Comparison of ENCODE assay signal across 12 cellular contexts in the genomic region with DNA sequence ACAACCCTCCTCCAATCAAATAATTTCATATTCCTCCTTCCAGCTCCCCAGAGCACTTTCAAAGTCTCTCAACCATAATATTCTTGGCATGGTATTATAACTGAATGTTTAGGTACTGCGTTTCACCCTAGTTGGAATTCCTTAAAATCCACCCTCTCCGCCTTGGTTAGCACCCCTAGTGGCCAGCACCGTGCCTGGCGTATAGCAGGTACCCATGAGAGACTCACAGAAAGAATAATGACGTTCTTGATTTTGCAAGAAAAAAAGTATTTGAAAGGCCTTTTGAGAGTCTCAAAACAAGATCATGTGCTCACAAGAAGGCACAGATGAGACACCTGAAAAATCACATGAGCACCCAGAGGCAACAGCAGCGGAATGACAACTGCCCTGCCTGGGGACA. TPM values are rescaled to one million over a fixed set of nuclear protein-coding genes. Genes with fewer than 3 reads are reported as not detected.
DNase-seq lines count a peak whose midpoint lies in the region; ATAC-seq, FAIRE-seq and TF ChIP-seq lines count a peak whose summit lies in the region.
"Had no signal": no experiment of that assay in that cellular context is flagged by ENCODE, and none has a peak within 500 bp of the region (broad histone marks: within the 10 kb centered on the region; RNA-seq: fewer than 3 reads in every experiment).

No MANE protein-coding gene starts in this region.

- H3K9me1 ChIP-seq in K562 (ENCODE audit: control insufficient read depth, insufficient read depth, low read length) = no peaks in the 10 kb centered on the region

- H3K9ac ChIP-seq in K562 (ENCODE audit: insufficient read depth in 1 of 2, low read depth in 2 of 2, low read length in 2 of 2) = no peak overlapping the region
- no peak overlapping the region for H3K9ac ChIP-seq in GM23248

- H3K9me3 ChIP-seq in K562 (replicated peaks; ENCODE audit: control insufficient read depth, insufficient read depth, low read depth, low read length) (no peaks in the 10 kb centered on the region), lower lobe of right lung (no peaks in the 10 kb centered on the region), GM23248 (ENCODE audit: low read depth) (no peaks in the 10 kb centered on the region)
- H3K9me3 ChIP-seq: heart left ventricle, neutrophil had no signal

- DNase-seq in D721Med (ENCODE audit: insufficient read length, low spot score) (no peak), HuH-7 (ENCODE audit: low spot score) (peak; percentile 24), K562 (ENCODE audit: extremely low read depth in 1 of 4, low spot score in 3 of 4) (peak in 3 of 4 experiments; percentile 14 to 16 (median 16)), lower lobe of right lung (no peak), DMS79 treated with DMSO at 0.1 percent for 48 hours (lab: John Stamatoyannopoulos, UW) (no peak), GM23248 (no peak)
- DNase-seq in stimulated activated CD4-positive, alpha-beta T cell treated with anti-CD3 and anti-CD28 coated beads, Interleukin-4, amount 100 ng/mL, for 4 hours = no peak
- DNase-seq: activated CD4-positive, alpha-beta memory T cell treated with anti-CD3 and anti-CD28 coated beads, Interleukin-2, amount 10 ng/mL, durations not matched to agents 7 days and 5 days; heart left ventricle; NCI-H1092 had no signal

- TF ChIP-seq POLR2A in K562 (conservative IDR thresholded peaks at IDR 0.05) = no peak

- peak; percentile 77; the same call in 2 of the 3 replicates for ATAC-seq in K562
- no peak for ATAC-seq in lower lobe of right lung
- ATAC-seq in GM21367 (IDR thresholded peaks at IDR 0.05; ENCODE audit: unreplicated experiment) = no peak

- H3K4me3 ChIP-seq in K562 = no peak overlapping the region
- H3K4me3 ChIP-seq in lower lobe of right lung = no peak overlapping the region
- no peak overlapping the region for H3K4me3 ChIP-seq in GM23248
- H3K4me3 ChIP-seq: heart left ventricle had no signal

- no peak overlapping the region for H3K27ac ChIP-seq in K562 (ENCODE audit: extremely low read depth, low read depth, low read length)
- no peak overlapping the region for H3K27ac ChIP-seq in lower lobe of right lung
- no peak overlapping the region for H3K27ac ChIP-seq in GM23248
- H3K27ac ChIP-seq: heart left ventricle, neutrophil had no signal

- no peak for TF ChIP-seq RAD21 in K562 (CRISPR knock-in tag; conservative IDR thresholded peaks at IDR 0.05 in 1 of 2, IDR thresholded peaks at IDR 0.05 in 1 of 2)

- no peaks in the 10 kb centered on the region; the same call in 1 of the 2 replicates for H4K20me1 ChIP-seq in K562 (replicated peaks; ENCODE audit: control insufficient read depth, insufficient read depth, low read length)
- 0 out of 2 replicates have a peak, but pooled peaks cover 3% of the 10 kb centered on the region for H4K20me1 ChIP-seq in GM23248 (ENCODE audit: insufficient read depth)

- no peak for FAIRE-seq in D721Med (lab: Jason Lieb, UNC)
- peak; percentile 78 for FAIRE-seq in K562 (lab: Jason Lieb, UNC)

- no peaks in the 10 kb centered on the region for H3K27me3 ChIP-seq in K562 (ENCODE audit: control insufficient read depth in 2 of 2, insufficient read depth in 2 of 2, low read length in 2 of 2)
- H3K27me3 ChIP-seq in lower lobe of right lung (ENCODE audit: low read depth) = no peaks in the 10 kb centered on the region
- no peaks in the 10 kb centered on the region for H3K27me3 ChIP-seq in GM23248 (replicated peaks; ENCODE audit: insufficient read depth)
- H3K27me3 ChIP-seq: heart left ventricle, neutrophil had no signal

- no TSS peak for BruUV-seq in K562 (replicated peaks; lab: Mats Ljungman, UMichigan)

- no peaks in the 10 kb centered on the region for H3K9me2 ChIP-seq in GM23248 (ENCODE audit: insufficient read depth)

- TF ChIP-seq EP300 in K562 (IDR thresholded peaks at IDR 0.05; ENCODE audit: low read length) = no peak

- in situ Hi-C loops in K562 (cut with MboI) = no loop called here
- in situ Hi-C loops in GM23248 (cut with MboI) = no loop called here

- CTCF ChIA-PET in K562 (lab: Yijun Ruan, JAX; ENCODE audit: low intra/inter-chr PET ratio) = no interaction called here

- peaks cover 29% of the 10 kb centered on the region; the same call in 1 of the 2 replicates for H3F3A ChIP-seq in GM23248 (ENCODE audit: insufficient read depth)

- TF ChIP-seq CTCF in D721Med (IDR thresholded peaks at IDR 0.05; ENCODE audit: insufficient read depth, missing control alignments) = peak; percentile 45
- peak; percentile 38 to 69 (median 52); a peak in 5 of 6 replicates for TF ChIP-seq CTCF in K562 (IDR thresholded peaks at IDR 0.05 in 2 of 3, conservative IDR thresholded peaks at IDR 0.05 in 1 of 3; ENCODE audit: insufficient read depth in 2 of 3, low read depth in 1 of 3, low read length in 3 of 3)
- TF ChIP-seq CTCF in lower lobe of right lung (IDR thresholded peaks at IDR 0.05) = peak; percentile 21

- H2AFZ ChIP-seq in K562 (ENCODE audit: low read depth, low read length) (no peak overlapping the region), GM23248 (no peak overlapping the region)

- intact Hi-C loops in K562 (cut with micrococcal nuclease) (no loop called here), lower lobe of right lung (cut with DNase I) (no loop called here)

- no peaks in the 10 kb centered on the region for H3K4me1 ChIP-seq in K562 (replicated peaks in 1 of 2; ENCODE audit: control insufficient read depth in 2 of 2, insufficient read depth in 2 of 2, low read length in 2 of 2)
- peaks cover 6% of the 10 kb centered on the region for H3K4me1 ChIP-seq in lower lobe of right lung
- peaks cover 14% of the 10 kb centered on the region for H3K4me1 ChIP-seq in GM23248 (ENCODE audit: insufficient read depth)

- no peaks in the 10 kb centered on the region for H3K79me2 ChIP-seq in K562 (ENCODE audit: control insufficient read depth, insufficient read depth, low read length)
- H3K79me2 ChIP-seq in GM23248 (ENCODE audit: insufficient read depth) = peaks cover 46% of the 10 kb centered on the region

- H3K4me2 ChIP-seq in K562 (ENCODE audit: insufficient read depth, low read length) = no peak overlapping the region
- H3K4me2 ChIP-seq in GM23248 (ENCODE audit: unreplicated experiment) = no peak overlapping the region

- H3K36me3 ChIP-seq in K562 (ENCODE audit: control insufficient read depth, insufficient read depth, low read length) (no peaks in the 10 kb centered on the region), lower lobe of right lung (no peaks in the 10 kb centered on the region), GM23248 (ENCODE audit: low read depth) (no peaks in the 10 kb centered on the region)
- H3K36me3 ChIP-seq: heart left ventricle, neutrophil had no signal

- POLR2A ChIA-PET in K562 (lab: Yijun Ruan, JAX) = no interaction called here

- 2% methylated on average over 6 of the region's 6 CpGs for WGBS in K562 (ENCODE audit: insufficient coverage, low coverage, missing lambda C conversion rate)
- 91 to 94% methylated on average over 6 of the region's 6 CpGs for WGBS in GM23248 (ENCODE audit: low coverage in 1 of 2, low lambda C conversion rate in 2 of 2, missing lambda C conversion rate in 2 of 2), 2 experiments

TF ChIP-seq in K562, 482 proteins besides CTCF, POLR2A, EP300 and RAD21:
- no peak for TF ChIP-seq HDAC2 (IDR thresholded peaks at IDR 0.05)
- TF ChIP-seq SRSF1 (IDR thresholded peaks at IDR 0.05; ENCODE audit: low read depth, low read length) = no peak
- TF ChIP-seq, protein P1, sequence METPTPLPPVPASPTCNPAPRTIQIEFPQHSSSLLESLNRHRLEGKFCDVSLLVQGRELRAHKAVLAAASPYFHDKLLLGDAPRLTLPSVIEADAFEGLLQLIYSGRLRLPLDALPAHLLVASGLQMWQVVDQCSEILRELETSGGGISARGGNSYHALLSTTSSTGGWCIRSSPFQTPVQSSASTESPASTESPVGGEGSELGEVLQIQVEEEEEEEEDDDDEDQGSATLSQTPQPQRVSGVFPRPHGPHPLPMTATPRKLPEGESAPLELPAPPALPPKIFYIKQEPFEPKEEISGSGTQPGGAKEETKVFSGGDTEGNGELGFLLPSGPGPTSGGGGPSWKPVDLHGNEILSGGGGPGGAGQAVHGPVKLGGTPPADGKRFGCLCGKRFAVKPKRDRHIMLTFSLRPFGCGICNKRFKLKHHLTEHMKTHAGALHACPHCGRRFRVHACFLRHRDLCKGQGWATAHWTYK (CRISPR knock-in tag; IDR thresholded peaks at IDR 0.05) = no peak
- TF ChIP-seq BACH1 (tag; IDR thresholded peaks at IDR 0.05) = no peak
- no peak for TF ChIP-seq NR4A1 (CRISPR knock-in tag; IDR thresholded peaks at IDR 0.05)
- TF ChIP-seq NR4A1 (tag; IDR thresholded peaks at IDR 0.05) = no peak
- no peak for TF ChIP-seq KLF1 (tag; IDR thresholded peaks at IDR 0.05)
- no peak for TF ChIP-seq HNRNPH1 (optimal IDR thresholded peaks at IDR 0.05; ENCODE audit: low read depth, low read length)
- TF ChIP-seq POU5F1 (IDR thresholded peaks at IDR 0.05; ENCODE audit: borderline replicate concordance, low read depth, low read length, partially characterized antibody) = no peak
- TF ChIP-seq ZNF436 (CRISPR knock-in tag; IDR thresholded peaks at IDR 0.05) = no peak
- no peak for TF ChIP-seq SIRT6 (IDR thresholded peaks at IDR 0.05; ENCODE audit: low read depth, low read length)
- TF ChIP-seq RHOXF2B (CRISPR knock-in tag; conservative IDR thresholded peaks at IDR 0.05) = no peak

RNA-seq across cellular contexts. Expression of gene GLI3, which starts 50.8 kb away (rescaled TPM):
- not detected in 2 replicates for total RNA-seq in K562 (2011; cell fraction: chromatin; rRNA removed; ENCODE audit: low replicate concordance)
- total RNA-seq in K562 (2011; cell fraction: nucleolus; rRNA removed) = not detected in 2 replicates
- total RNA-seq in K562 (2011; cell fraction: nucleoplasm; rRNA removed) = not detected in 2 replicates
- total RNA-seq in K562 (2014; rRNA removed) = not detected in 2 replicates
- not detected in 2 replicates for total RNA-seq in K562 (2014; rRNA removed; fragmentation: Illumina TruSeq; extraction: Trizol)
- not detected in 2 replicates for total RNA-seq in K562 (2015; rRNA removed; fragmentation: Illumina TruSeq; extraction: Trizol)
- 0.18 and 0.27 TPM in 2 replicates for total RNA-seq in K562 (2021)
- not detected in 2 replicates for polyA plus RNA-seq in K562 (2011; rRNA removed)
- polyA plus RNA-seq in K562 (2011; cell fraction: cytosol; rRNA removed) = not detected in 2 replicates
- not detected in 2 replicates for polyA plus RNA-seq in K562 (2011; cell fraction: nucleus; rRNA removed)
- 0.07 and 0.16 TPM in 2 replicates for polyA plus RNA-seq in K562 (2012)
- 0.07 TPM in 1 of 2 replicates, not detected in the other for polyA plus RNA-seq in K562 (2014; fragmentation: Illumina TruSeq; extraction: Trizol)
- polyA plus RNA-seq in K562 (2014; fragmentation: Nextera tagmentation; extraction: Ambion mirVana) = under 1 TPM in 1 of 2 experiments, not detected in 1; 0.01 TPM
- polyA plus RNA-seq in K562 (2014; rRNA removed) = not detected in 2 replicates
- polyA minus RNA-seq in K562 (2011; rRNA and poly(A)+ RNA removed) = not detected in 2 replicates
- not detected in 2 replicates for polyA minus RNA-seq in K562 (2011; cell fraction: cytosol; rRNA and poly(A)+ RNA removed)
- polyA minus RNA-seq in K562 (2011; cell fraction: nucleus; rRNA and poly(A)+ RNA removed) = not detected in 2 replicates
- 20.7 TPM for total RNA-seq in lower lobe of right lung
- 2.0 and 4.0 TPM in 2 replicates for total RNA-seq in GM23248 (2014; rRNA removed; shearing (Covaris generic))
- 3.7 and 5.2 TPM in 2 replicates for polyA plus RNA-seq in GM23248 (2016; fragmentation: Nextera tagmentation; extraction: Ambion mirVana)
- total RNA-seq: activated CD4-positive, alpha-beta memory T cell treated with anti-CD3 and anti-CD28 coated beads, Interleukin-2, amount 10 ng/mL, durations not matched to agents 7 days and 5 days had no signal

Comparison
In these comparisons a context has a peak if more than half of its experiments do, and no peak if none do; other contexts are left out.
1. DNase-seq: peak in HuH-7 (single experiment) and K562 (3 of 4); none in D721Med (single experiment), lower lobe of right lung (single experiment), stimulated activated CD4-positive, alpha-beta T cell treated with anti-CD3 and anti-CD28 coated beads, Interleukin-4, amount 100 ng/mL, for 4 hours (0 of 2), DMS79 treated with DMSO at 0.1 percent for 48 hours (single experiment) and GM23248 (single experiment).
2. Peak in every context shown above with its lines, with median percentiles within 50 percentile points of each other: CTCF ChIP-seq.